ENCODE assay signal across 19 cellular contexts in the genomic region with DNA sequence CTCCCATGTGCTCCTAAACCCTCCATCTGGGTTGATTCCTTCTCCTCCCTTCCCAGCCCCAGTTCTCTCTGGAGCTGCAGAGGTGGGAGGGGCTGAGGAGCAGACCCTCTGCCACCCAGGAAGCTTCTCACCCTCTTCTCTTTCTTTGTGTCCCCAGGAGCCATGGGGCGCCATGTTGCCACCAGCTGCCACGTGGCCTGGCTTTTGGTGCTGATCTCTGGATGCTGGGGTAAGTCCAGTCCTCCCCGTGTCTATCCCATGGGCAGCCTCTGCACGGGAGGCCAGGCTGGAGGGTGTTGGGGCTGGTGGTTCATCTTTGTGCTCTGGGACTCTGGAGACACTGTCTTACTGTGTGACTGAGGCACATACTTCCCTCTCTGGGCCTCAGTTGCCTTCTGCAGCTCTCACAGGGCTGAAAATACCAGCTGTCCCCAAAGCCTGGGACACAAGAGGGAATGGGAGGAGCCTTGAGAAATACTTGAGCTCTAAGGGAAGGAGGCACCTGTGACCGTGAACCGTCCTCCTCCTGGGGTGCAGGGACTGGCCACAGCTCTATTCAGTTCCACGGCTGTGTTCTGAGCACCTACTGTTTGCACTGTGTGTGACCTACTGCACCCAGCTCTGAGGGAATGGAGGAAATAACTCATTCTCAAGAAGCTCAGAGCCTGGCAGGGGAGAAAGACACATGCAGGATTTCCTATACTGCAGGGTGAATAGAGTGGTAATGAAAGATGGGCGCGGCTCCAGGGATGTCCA. TPM values are rescaled to one million over a fixed set of nuclear protein-coding genes. Genes with fewer than 3 reads are reported as not detected.
DNase-seq lines count a peak whose midpoint lies in the region; FAIRE-seq and TF ChIP-seq lines count a peak whose summit lies in the region.
"Had no signal": no experiment of that assay in that cellular context is flagged by ENCODE, and none has a peak within 500 bp of the region (broad histone marks: within the 10 kb centered on the region; RNA-seq: fewer than 3 reads in every experiment).

No MANE protein-coding gene starts in this region.

- DNase-seq in H7, result peak; percentile 49
- no peak for DNase-seq in PC-9
- no peak for DNase-seq in bronchial epithelial cell (ENCODE audit: low read depth)
- DNase-seq in osteoblast (ENCODE audit: insufficient read length, low spot score, missing footprints), result peak; percentile 68
- DNase-seq in GOT3 (lab: John Stamatoyannopoulos, UW), result no peak
- no peak for DNase-seq in DMS153 (lab: John Stamatoyannopoulos, UW)
- no peak for DNase-seq in T1000 (lab: John Stamatoyannopoulos, UW)
- DNase-seq: Calu3; CD8-positive, alpha-beta T cell; HFFc6; IMR-90 had no signal

- H3K36me3 ChIP-seq in H7 (replicated peaks; ENCODE audit: control insufficient read depth, insufficient read depth, low read length) (no peaks in the 10 kb centered on the region), PC-9 (ENCODE audit: low read depth) (no peaks in the 10 kb centered on the region), bronchial epithelial cell (ENCODE audit: control insufficient read depth, insufficient read depth, low read length) (no peaks in the 10 kb centered on the region), osteoblast (ENCODE audit: insufficient read depth, low read length) (no peaks in the 10 kb centered on the region)
- H3K36me3 ChIP-seq: BLaER1 treated with 17β-estradiol and CSF1 and Interleukin-3, amounts not matched to agents 10 nM and 100 nM had no signal

- H3K4me3 ChIP-seq in H7 (ENCODE audit: insufficient read depth, low read depth, low read length) (no peak overlapping the region), PC-9 (no peak overlapping the region), bronchial epithelial cell (ENCODE audit: low read depth, low read length) (no peak overlapping the region), osteoblast (ENCODE audit: insufficient read depth, low read length) (no peak overlapping the region)
- H3K4me3 ChIP-seq: BLaER1 treated with 17β-estradiol and CSF1 and Interleukin-3, amounts not matched to agents 10 nM and 100 nM; K562 had no signal

- H3K27ac ChIP-seq in PC-9, result no peak overlapping the region
- no peak overlapping the region for H3K27ac ChIP-seq in osteoblast (ENCODE audit: low read depth, low read length)
- H3K27ac ChIP-seq: HL-60 had no signal

- H3K79me2 ChIP-seq in PC-9 (ENCODE audit: low read depth), result no peaks in the 10 kb centered on the region
- H3K79me2 ChIP-seq in osteoblast (ENCODE audit: insufficient read depth, low read length), result no peaks in the 10 kb centered on the region

- peak; percentile 43 for FAIRE-seq in bronchial epithelial cell (lab: Jason Lieb, UNC)
- FAIRE-seq: G401.6, GM12891, GM18507, H1, HTR-8/SVneo, K562 had no signal

- H3K9me3 ChIP-seq in PC-9 (ENCODE audit: insufficient read depth, low read depth) (no peaks in the 10 kb centered on the region), osteoblast (ENCODE audit: low read depth, low read length) (no peaks in the 10 kb centered on the region)
- H3K9me3 ChIP-seq: BLaER1 treated with 17β-estradiol and CSF1 and Interleukin-3, amounts not matched to agents 10 nM and 100 nM had no signal

- CTCF ChIA-PET in PC-9 (lab: Charles Lee), result interaction anchor here (0.5 to 1.2 kb wide), 3 partner anchors 10 to 169 kb away, joined by 3 to 13 read pairs (median 3); no protein-coding TSS in a partner anchor

- H4K20me1 ChIP-seq in PC-9 (ENCODE audit: insufficient read depth) (no peaks in the 10 kb centered on the region), osteoblast (ENCODE audit: insufficient read depth, low read length) (no peaks in the 10 kb centered on the region)
- H4K20me1 ChIP-seq: BLaER1 treated with 17β-estradiol and CSF1 and Interleukin-3, amounts not matched to agents 10 nM and 100 nM had no signal

- POLR2A ChIA-PET in PC-9 (lab: Charles Lee; ENCODE audit: unreplicated experiment), result no interaction called here

- intact Hi-C loops in PC-9 (cut with micrococcal nuclease; ENCODE audit: unreplicated experiment), result no loop called here

- no peak overlapping the region for H2AFZ ChIP-seq in PC-9
- H2AFZ ChIP-seq in osteoblast (ENCODE audit: low read length), result no peak overlapping the region

- H3K27me3 ChIP-seq in H7 (ENCODE audit: control insufficient read depth, insufficient read depth, low read length) (no peaks in the 10 kb centered on the region), PC-9 (ENCODE audit: insufficient read depth, low read depth) (no peaks in the 10 kb centered on the region), bronchial epithelial cell (ENCODE audit: control insufficient read depth, insufficient read depth, low read length) (peaks cover 7% of the 10 kb centered on the region), osteoblast (ENCODE audit: insufficient read depth, low read length) (peaks cover 7% of the 10 kb centered on the region)
- H3K27me3 ChIP-seq: BLaER1 treated with 17β-estradiol and CSF1 and Interleukin-3, amounts not matched to agents 10 nM and 100 nM had no signal

- H3F3A ChIP-seq in PC-9 (ENCODE audit: insufficient read depth, low read depth), result peaks cover 18% of the 10 kb centered on the region; the same call in 1 of the 2 replicates

- H3K4me1 ChIP-seq in PC-9 (replicated peaks; ENCODE audit: insufficient read depth) (peaks cover 25% of the 10 kb centered on the region), osteoblast (ENCODE audit: insufficient read depth, low read length) (no peaks in the 10 kb centered on the region)

- no peaks in the 10 kb centered on the region for H3K9me2 ChIP-seq in PC-9 (ENCODE audit: insufficient read depth)

- BruUV-seq in PC-9 (replicated peaks; lab: Mats Ljungman, UMichigan), result no TSS peak

- H3K4me2 ChIP-seq in PC-9, result peak overlapping the region; percentile 37
- no peak overlapping the region for H3K4me2 ChIP-seq in osteoblast (ENCODE audit: insufficient read depth, low read length)

- TF ChIP-seq CTCF in PC-9 (conservative IDR thresholded peaks at IDR 0.05) (no peak), bronchial epithelial cell (IDR thresholded peaks at IDR 0.05; ENCODE audit: insufficient read depth, low read length, severe bottlenecking) (no peak), osteoblast (IDR thresholded peaks at IDR 0.05; ENCODE audit: extremely low read depth, low read depth, low read length) (no peak)

RNA-seq across cellular contexts. Expression of a gene that starts 43.1 kb away (rescaled TPM):
- total RNA-seq in H7 (2014; rRNA removed; shearing (Covaris generic)), result 4.5 and 4.7 TPM in 2 replicates
- 7.8 and 13.3 TPM in 2 replicates for total RNA-seq in PC-9 (2021)
- 0.13 TPM in 1 of 2 replicates, not detected in the other for total RNA-seq in bronchial epithelial cell
- under 0.01 and 0.36 TPM in 2 replicates for total RNA-seq in osteoblast

Comparison
In these comparisons a context has a peak if more than half of its experiments do, and no peak if none do; other contexts are left out.
1. DNase-seq: peak in H7 (single experiment) and osteoblast (single experiment); none in PC-9 (0 of 2), bronchial epithelial cell (single experiment), GOT3 (single experiment), DMS153 (single experiment) and T1000 (single experiment).